Comparison of ENCODE assay signal across 1 cellular context in the genomic region with DNA sequence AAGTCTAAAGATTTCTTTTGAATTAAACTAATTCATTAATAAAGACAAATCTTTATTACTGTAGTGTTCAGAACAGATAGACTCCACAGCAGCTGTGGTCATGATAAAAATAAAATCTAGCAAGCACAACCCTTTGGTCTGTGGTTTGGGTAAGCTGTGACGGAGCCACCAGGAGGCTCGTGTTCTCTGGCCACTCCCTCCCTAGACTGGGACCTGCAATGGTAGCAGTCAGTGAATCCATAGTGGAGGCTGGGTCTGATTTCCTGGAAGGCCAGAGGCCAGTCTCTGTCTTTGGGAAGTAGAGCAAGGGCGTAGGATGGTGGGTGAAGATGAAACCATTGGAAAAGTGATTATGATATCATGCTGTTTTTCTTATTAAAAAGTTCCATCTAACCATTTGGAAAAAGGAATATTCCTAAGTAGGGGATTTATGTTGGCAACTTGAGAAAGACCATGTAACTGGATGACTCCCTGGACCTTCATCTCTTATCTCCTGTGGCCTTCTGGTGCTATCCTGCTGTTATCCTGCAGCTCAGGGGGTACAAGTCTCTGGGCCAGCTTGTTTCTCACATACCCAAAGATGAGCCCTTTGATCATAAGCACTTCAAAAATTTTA.
A peak's percentile ranks its signal among the peaks of the same experiment; 100 is the strongest.
TF ChIP-seq lines count a peak whose summit lies in the region.

No MANE protein-coding gene starts in this region.

TF ChIP-seq in K562, 482 proteins besides CTCF, POLR2A, EP300 and RAD21 (continued from another document and continues in another):
- TF ChIP-seq PRDM10 (IDR thresholded peaks at IDR 0.05; ENCODE audit: partially characterized antibody): peak; percentile 65
- TF ChIP-seq, protein P1, sequence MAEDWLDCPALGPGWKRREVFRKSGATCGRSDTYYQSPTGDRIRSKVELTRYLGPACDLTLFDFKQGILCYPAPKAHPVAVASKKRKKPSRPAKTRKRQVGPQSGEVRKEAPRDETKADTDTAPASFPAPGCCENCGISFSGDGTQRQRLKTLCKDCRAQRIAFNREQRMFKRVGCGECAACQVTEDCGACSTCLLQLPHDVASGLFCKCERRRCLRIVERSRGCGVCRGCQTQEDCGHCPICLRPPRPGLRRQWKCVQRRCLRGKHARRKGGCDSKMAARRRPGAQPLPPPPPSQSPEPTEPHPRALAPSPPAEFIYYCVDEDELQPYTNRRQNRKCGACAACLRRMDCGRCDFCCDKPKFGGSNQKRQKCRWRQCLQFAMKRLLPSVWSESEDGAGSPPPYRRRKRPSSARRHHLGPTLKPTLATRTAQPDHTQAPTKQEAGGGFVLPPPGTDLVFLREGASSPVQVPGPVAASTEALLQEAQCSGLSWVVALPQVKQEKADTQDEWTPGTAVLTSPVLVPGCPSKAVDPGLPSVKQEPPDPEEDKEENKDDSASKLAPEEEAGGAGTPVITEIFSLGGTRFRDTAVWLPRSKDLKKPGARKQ (CRISPR knock-in tag; IDR thresholded peaks at IDR 0.05): no peak
- no peak for TF ChIP-seq HOXB6 (CRISPR knock-in tag; IDR thresholded peaks at IDR 0.05; ENCODE audit: borderline replicate concordance)
- peak; percentile 83 for TF ChIP-seq MYC (IDR thresholded peaks at IDR 0.05; ENCODE audit: low read depth, low read length)
- TF ChIP-seq MYC (CRISPR knock-in tag; IDR thresholded peaks at IDR 0.05; ENCODE audit: borderline replicate concordance, low read depth): no peak
- TF ChIP-seq ADNP (tag; IDR thresholded peaks at IDR 0.05): 0 out of 2 replicates have a peak, but pooled peaks have one; percentile 38
- TF ChIP-seq, protein P2, sequence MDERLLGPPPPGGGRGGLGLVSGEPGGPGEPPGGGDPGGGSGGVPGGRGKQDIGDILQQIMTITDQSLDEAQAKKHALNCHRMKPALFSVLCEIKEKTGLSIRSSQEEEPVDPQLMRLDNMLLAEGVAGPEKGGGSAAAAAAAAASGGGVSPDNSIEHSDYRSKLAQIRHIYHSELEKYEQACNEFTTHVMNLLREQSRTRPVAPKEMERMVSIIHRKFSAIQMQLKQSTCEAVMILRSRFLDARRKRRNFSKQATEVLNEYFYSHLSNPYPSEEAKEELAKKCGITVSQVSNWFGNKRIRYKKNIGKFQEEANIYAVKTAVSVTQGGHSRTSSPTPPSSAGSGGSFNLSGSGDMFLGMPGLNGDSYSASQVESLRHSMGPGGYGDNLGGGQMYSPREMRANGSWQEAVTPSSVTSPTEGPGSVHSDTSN (CRISPR knock-in tag; IDR thresholded peaks at IDR 0.05; ENCODE audit: low read depth): no peak
- TF ChIP-seq, protein P2 (tag; conservative IDR thresholded peaks at IDR 0.05; ENCODE audit: low read depth): no peak
- peak; percentile 49 for TF ChIP-seq VEZF1 (CRISPR knock-in tag; IDR thresholded peaks at IDR 0.05)
- TF ChIP-seq ZNF347 (CRISPR knock-in tag; IDR thresholded peaks at IDR 0.05; ENCODE audit: low read depth): no peak
- no peak for TF ChIP-seq CSDE1 (IDR thresholded peaks at IDR 0.05)
- peak; percentile 58; the same call in 1 of the 2 replicates for TF ChIP-seq KHSRP (IDR thresholded peaks at IDR 0.05)
- TF ChIP-seq CXXC5 (CRISPR knock-in tag; IDR thresholded peaks at IDR 0.05): peak; percentile 76
- TF ChIP-seq CEBPZ (IDR thresholded peaks at IDR 0.05; ENCODE audit: borderline replicate concordance, low read depth, low read length): no peak
- peak; percentile 92 for TF ChIP-seq CBFA2T2 (conservative IDR thresholded peaks at IDR 0.05)
- TF ChIP-seq MECOM (CRISPR knock-in tag; IDR thresholded peaks at IDR 0.05): 0 out of 2 replicates have a peak, but pooled peaks have one; percentile 13
- TF ChIP-seq TAL1 (IDR thresholded peaks at IDR 0.05): peak; percentile 96
- TF ChIP-seq NONO (IDR thresholded peaks at IDR 0.05; ENCODE audit: low read depth in 2 of 2, low read length in 1 of 2): no peak
- no peak for TF ChIP-seq HMG20A (CRISPR knock-in tag; conservative IDR thresholded peaks at IDR 0.05)
- TF ChIP-seq FOSL1 (tag; conservative IDR thresholded peaks at IDR 0.05): peak; percentile 88
- TF ChIP-seq ZNF263 (CRISPR knock-in tag; IDR thresholded peaks at IDR 0.05; ENCODE audit: borderline replicate concordance): no peak
- peak; percentile 76 for TF ChIP-seq PHB2 (IDR thresholded peaks at IDR 0.05; ENCODE audit: low read depth)
- TF ChIP-seq MTF1 (CRISPR knock-in tag; IDR thresholded peaks at IDR 0.05; ENCODE audit: borderline replicate concordance): no peak
- TF ChIP-seq BCOR (IDR thresholded peaks at IDR 0.05): peak; percentile 28; the same call in 1 of the 2 replicates
- 0 out of 2 replicates have a peak, but pooled peaks have one; percentile 44 for TF ChIP-seq GABPB1 (CRISPR knock-in tag; IDR thresholded peaks at IDR 0.05)
- TF ChIP-seq SRSF3 (IDR thresholded peaks at IDR 0.05; ENCODE audit: insufficient read depth, low read length): no peak
- TF ChIP-seq BRF1 (IDR thresholded peaks at IDR 0.05; ENCODE audit: borderline replicate concordance, extremely low read depth, insufficient read length): no peak
- no peak for TF ChIP-seq ERF (CRISPR knock-in tag; IDR thresholded peaks at IDR 0.05)
- no peak for TF ChIP-seq U2AF2 (optimal IDR thresholded peaks at IDR 0.05; ENCODE audit: low read depth, low read length)
- TF ChIP-seq ZNF551 (CRISPR knock-in tag; IDR thresholded peaks at IDR 0.05): no peak
- no peak for TF ChIP-seq POLR2H (tag; IDR thresholded peaks at IDR 0.05; ENCODE audit: low read depth)
- peak; percentile 71; the same call in 1 of the 2 replicates for TF ChIP-seq ZNF644 (tag; IDR thresholded peaks at IDR 0.05; ENCODE audit: low read depth)
- TF ChIP-seq ZNF668 (CRISPR knock-in tag; IDR thresholded peaks at IDR 0.05): no peak
- no peak for TF ChIP-seq ZNF507 (tag; conservative IDR thresholded peaks at IDR 0.05)
- TF ChIP-seq, protein P3, sequence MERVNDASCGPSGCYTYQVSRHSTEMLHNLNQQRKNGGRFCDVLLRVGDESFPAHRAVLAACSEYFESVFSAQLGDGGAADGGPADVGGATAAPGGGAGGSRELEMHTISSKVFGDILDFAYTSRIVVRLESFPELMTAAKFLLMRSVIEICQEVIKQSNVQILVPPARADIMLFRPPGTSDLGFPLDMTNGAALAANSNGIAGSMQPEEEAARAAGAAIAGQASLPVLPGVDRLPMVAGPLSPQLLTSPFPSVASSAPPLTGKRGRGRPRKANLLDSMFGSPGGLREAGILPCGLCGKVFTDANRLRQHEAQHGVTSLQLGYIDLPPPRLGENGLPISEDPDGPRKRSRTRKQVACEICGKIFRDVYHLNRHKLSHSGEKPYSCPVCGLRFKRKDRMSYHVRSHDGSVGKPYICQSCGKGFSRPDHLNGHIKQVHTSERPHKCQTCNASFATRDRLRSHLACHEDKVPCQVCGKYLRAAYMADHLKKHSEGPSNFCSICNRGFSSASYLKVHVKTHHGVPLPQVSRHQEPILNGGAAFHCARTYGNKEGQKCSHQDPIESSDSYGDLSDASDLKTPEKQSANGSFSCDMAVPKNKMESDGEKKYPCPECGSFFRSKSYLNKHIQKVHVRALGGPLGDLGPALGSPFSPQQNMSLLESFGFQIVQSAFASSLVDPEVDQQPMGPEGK (CRISPR knock-in tag; IDR thresholded peaks at IDR 0.05; ENCODE audit: borderline replicate concordance): no peak
- TF ChIP-seq, protein P4, sequence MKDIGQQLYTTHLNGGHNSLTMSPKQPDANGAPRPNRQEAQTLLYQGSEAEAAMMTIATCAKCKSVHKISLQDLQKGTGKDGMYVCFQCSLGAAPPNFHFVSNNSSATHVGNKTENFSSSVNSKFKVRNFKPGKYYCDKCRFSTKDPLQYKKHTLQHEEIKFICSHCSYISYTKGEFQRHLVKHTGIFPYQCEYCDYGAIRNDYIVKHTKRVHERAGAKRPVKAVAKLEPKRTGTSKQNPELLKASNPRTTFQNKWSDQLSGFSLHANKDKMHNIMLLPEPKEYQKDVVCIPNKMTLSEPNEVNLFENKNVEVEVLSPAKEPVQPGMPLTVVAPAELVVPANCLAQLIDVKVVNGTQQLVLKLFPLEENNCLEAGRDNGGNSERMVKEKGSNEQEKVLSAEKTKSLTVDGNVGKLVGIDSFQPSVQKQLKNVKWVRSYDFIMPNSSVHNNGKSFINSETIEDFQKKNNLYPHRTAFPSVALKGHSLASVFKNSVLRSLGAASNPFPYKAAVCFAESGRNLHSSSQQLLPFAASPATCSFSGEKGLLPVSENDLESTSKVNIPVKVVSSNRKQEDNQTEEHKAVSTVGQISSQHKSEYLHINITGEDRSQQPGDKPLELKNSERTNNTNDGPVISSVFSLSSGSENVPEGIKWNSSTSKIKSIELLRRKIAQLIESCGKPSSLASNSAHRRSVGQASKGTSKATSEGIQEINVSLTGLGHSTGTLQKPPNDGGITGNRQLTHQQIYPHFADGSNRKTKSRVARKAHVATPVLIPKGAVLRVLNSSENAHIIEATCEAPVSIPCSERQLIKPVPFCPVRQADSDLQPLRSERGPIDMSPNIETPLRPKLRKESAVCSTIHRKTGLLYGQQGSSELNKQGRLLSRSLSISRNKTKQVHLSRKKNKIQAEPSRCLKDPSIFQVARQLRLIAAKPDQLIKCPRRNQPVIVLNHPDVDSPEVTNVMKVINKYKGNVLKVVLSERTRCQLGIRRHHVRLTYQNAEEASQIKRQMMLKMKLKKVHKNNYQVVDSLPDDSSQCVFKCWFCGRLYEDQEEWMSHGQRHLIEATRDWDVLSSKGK (CRISPR knock-in tag; IDR thresholded peaks at IDR 0.05): no peak
- peak; percentile 87 for TF ChIP-seq SMARCC2 (IDR thresholded peaks at IDR 0.05; ENCODE audit: low read depth)
- TF ChIP-seq HSF4 (CRISPR knock-in tag; IDR thresholded peaks at IDR 0.05; ENCODE audit: borderline replicate concordance): no peak
- no peak for TF ChIP-seq GTF2A2 (tag; IDR thresholded peaks at IDR 0.05)
- no peak for TF ChIP-seq RBFOX2 (IDR thresholded peaks at IDR 0.05; ENCODE audit: low read depth, low read length)
- peak; percentile 83 for TF ChIP-seq STAT5A (IDR thresholded peaks at IDR 0.05; ENCODE audit: borderline replicate concordance, low read length)
- no peak for TF ChIP-seq SMARCA5 (IDR thresholded peaks at IDR 0.05)
- no peak for TF ChIP-seq ZNF316 (IDR thresholded peaks at IDR 0.05)
- TF ChIP-seq HDAC6 (IDR thresholded peaks at IDR 0.05; ENCODE audit: low read depth, low read length): no peak
- TF ChIP-seq POLR2B (IDR thresholded peaks at IDR 0.05; ENCODE audit: low read depth, partially characterized antibody): no peak
- TF ChIP-seq NR1H2 (CRISPR knock-in tag; IDR thresholded peaks at IDR 0.05): no peak
